1 cellular context compared by ENCODE assay signal in genomic region chr1:108746382-108747127, GRCh38.
TF ChIP-seq lines count a peak whose summit lies in the region.

STXBP3 (plus strand) TSS chr1:108746674; CDS start chr1:108746738, 64 bp downstream.

TF ChIP-seq in K562, 482 proteins besides CTCF, POLR2A, EP300 and RAD21 (continued from another document and continues in another):
- TF ChIP-seq ZNF592 (IDR thresholded peaks at IDR 0.05) (peak; percentile 90), ZNF239 (CRISPR knock-in tag; IDR thresholded peaks at IDR 0.05) (no peak), ZNF655 (CRISPR knock-in tag; IDR thresholded peaks at IDR 0.05) (no peak), ATF2 (CRISPR knock-in tag; IDR thresholded peaks at IDR 0.05) (peak; percentile 72; the same call in 1 of the 2 replicates), PHB (CRISPR knock-in tag; IDR thresholded peaks at IDR 0.05) (peak; percentile 64; the same call in 1 of the 2 replicates), ZNF318 (IDR thresholded peaks at IDR 0.05; ENCODE audit: borderline replicate concordance in 1 of 2, low read depth in 1 of 2) (no peak), DMBX1 (CRISPR knock-in tag; IDR thresholded peaks at IDR 0.05; ENCODE audit: borderline replicate concordance) (peak; percentile 73; the same call in 1 of the 2 replicates), MXD1 (CRISPR knock-in tag; IDR thresholded peaks at IDR 0.05; ENCODE audit: borderline replicate concordance, poor library complexity, severe bottlenecking) (no peak), MYC (IDR thresholded peaks at IDR 0.05; ENCODE audit: low read depth, low read length) (peak; percentile 72), MYC (CRISPR knock-in tag; IDR thresholded peaks at IDR 0.05; ENCODE audit: borderline replicate concordance, low read depth) (no peak), ERF (CRISPR knock-in tag; IDR thresholded peaks at IDR 0.05) (peak; percentile 85; the same call in 1 of the 2 replicates), KAT8 (IDR thresholded peaks at IDR 0.05; ENCODE audit: low read depth) (no peak), CSDE1 (IDR thresholded peaks at IDR 0.05) (peak in 1 of 2 experiments; percentile 82; a peak in 2 of 4 replicates), THRB (CRISPR knock-in tag; conservative IDR thresholded peaks at IDR 0.05) (peak; percentile 78), TAF7 (tag; IDR thresholded peaks at IDR 0.05) (peak; percentile 98), ZNF609 (CRISPR knock-in tag; IDR thresholded peaks at IDR 0.05; ENCODE audit: borderline replicate concordance) (0 out of 2 replicates have a peak, but pooled peaks have one; percentile 57), SIN3B (IDR thresholded peaks at IDR 0.05; ENCODE audit: low read depth) (peak; percentile 37; the same call in 1 of the 2 replicates), SMAD2 (IDR thresholded peaks at IDR 0.05; ENCODE audit: low read depth, low read length) (no peak), PHB2 (IDR thresholded peaks at IDR 0.05; ENCODE audit: low read depth) (no peak), TSC22D4 (tag; IDR thresholded peaks at IDR 0.05) (no peak), MCM5 (IDR thresholded peaks at IDR 0.05; ENCODE audit: low read depth) (no peak), CEBPG (CRISPR knock-in tag; IDR thresholded peaks at IDR 0.05) (peak; percentile 53; the same call in 1 of the 2 replicates), CEBPG (tag; conservative IDR thresholded peaks at IDR 0.05 in 1 of 2, IDR thresholded peaks at IDR 0.05 in 1 of 2) (no peak), EP400 (IDR thresholded peaks at IDR 0.05) (peak; percentile 88), HMGXB4 (CRISPR knock-in tag; IDR thresholded peaks at IDR 0.05) (no peak; the same call in 1 of the 2 replicates), RBM34 (IDR thresholded peaks at IDR 0.05; ENCODE audit: borderline replicate concordance, insufficient read depth, low read length) (no peak), SAFB2 (IDR thresholded peaks at IDR 0.05; ENCODE audit: borderline replicate concordance, low read depth, low read length, severe bottlenecking) (no peak), BRF2 (IDR thresholded peaks at IDR 0.05; ENCODE audit: borderline replicate concordance, insufficient read depth, insufficient read length) (no peak)
